Comparison of ENCODE assay signal across 23 cellular contexts in genomic region chr2:160606336-160606735, GRCh38.
DNase-seq lines count a peak whose midpoint lies in the region; ATAC-seq, FAIRE-seq and TF ChIP-seq lines count a peak whose summit lies in the region.
"Had no signal": no experiment of that assay in that cellular context is flagged by ENCODE, and none has a peak within 500 bp of the region (broad histone marks: within the 10 kb centered on the region; RNA-seq: fewer than 3 reads in every experiment).

No MANE protein-coding gene starts in this region.

- H3K27ac Mint-ChIP-seq in astrocyte (ENCODE audit: unreplicated experiment), result no peak overlapping the region
- H3K27ac Mint-ChIP-seq: CD14-positive monocyte; CD4-positive, alpha-beta memory T cell; GM23338; IgD-negative memory B cell had no signal

- no peak overlapping the region for H3K4me3 Mint-ChIP-seq in astrocyte (ENCODE audit: unreplicated experiment)
- H3K4me3 Mint-ChIP-seq: CD14-positive monocyte; CD4-positive, alpha-beta memory T cell; GM23338; IgD-negative memory B cell had no signal

- no peaks in the 10 kb centered on the region for H3F3A ChIP-seq in SK-N-SH (replicated peaks; ENCODE audit: insufficient read depth)

- WGBS in SK-N-SH (ENCODE audit: low lambda C conversion rate), result 81% methylated on average over 1 of the region's 1 CpG

- no peak overlapping the region for H3K4me3 ChIP-seq in SK-N-SH (ENCODE audit: low read depth in 2 of 2, low read length in 1 of 2)
- H3K4me3 ChIP-seq in astrocyte (ENCODE audit: insufficient read depth, low read depth, low read length), result no peak overlapping the region
- H3K4me3 ChIP-seq: A549, BLaER1, GM23338 had no signal

- ATAC-seq in SK-N-SH treated with all-trans-retinoic acid at 6 μM for 48 hours (no peak; the same call in 2 of the 3 replicates), GM18867 (IDR thresholded peaks at IDR 0.05; ENCODE audit: unreplicated experiment) (no peak)
- ATAC-seq: A549, GM23338 had no signal

- H3K4me1 ChIP-seq in SK-N-SH (ENCODE audit: control insufficient read depth in 1 of 2, insufficient read depth in 2 of 2, low read depth in 1 of 2, low read length in 1 of 2) (peaks cover 6 to 17% of the 10 kb centered on the region in 2 experiments; a peak in 3 of 4 replicates), astrocyte (ENCODE audit: insufficient read depth, low read length) (no peaks in the 10 kb centered on the region)
- H3K4me1 ChIP-seq: BLaER1 had no signal

- no peak for TF ChIP-seq RAD21 in SK-N-SH (IDR thresholded peaks at IDR 0.05; ENCODE audit: low read length)

- no peaks in the 10 kb centered on the region for H3K9me2 ChIP-seq in SK-N-SH

- no peak overlapping the region for H3K27ac ChIP-seq in SK-N-SH (ENCODE audit: low read depth in 2 of 2, low read length in 1 of 2)
- no peak overlapping the region for H3K27ac ChIP-seq in astrocyte (ENCODE audit: low read depth, low read length)
- H3K27ac ChIP-seq: 22Rv1, A549, BLaER1, HL-60 had no signal

- TF ChIP-seq EP300 in SK-N-SH (IDR thresholded peaks at IDR 0.05; ENCODE audit: borderline replicate concordance in 1 of 2, low read depth in 1 of 2, low read length in 1 of 2), result no peak

- H3K9me3 Mint-ChIP-seq in astrocyte (ENCODE audit: unreplicated experiment), result no peaks in the 10 kb centered on the region
- H3K9me3 Mint-ChIP-seq: CD14-positive monocyte; CD4-positive, alpha-beta memory T cell; GM23338; IgD-negative memory B cell had no signal

- TF ChIP-seq CTCF in SK-N-SH (IDR thresholded peaks at IDR 0.05) (no peak), astrocyte (IDR thresholded peaks at IDR 0.05; ENCODE audit: insufficient read depth, low read depth, low read length) (no peak)

- H3K27me3 ChIP-seq in SK-N-SH (ENCODE audit: insufficient read depth) (no peaks in the 10 kb centered on the region), astrocyte (ENCODE audit: insufficient read depth, low read length) (no peaks in the 10 kb centered on the region)
- H3K27me3 ChIP-seq: BLaER1 had no signal

- H4K20me1 ChIP-seq in SK-N-SH (ENCODE audit: insufficient read depth), result no peaks in the 10 kb centered on the region
- no peaks in the 10 kb centered on the region for H4K20me1 ChIP-seq in astrocyte (ENCODE audit: insufficient read depth, low read length)
- H4K20me1 ChIP-seq: BLaER1 had no signal

- DNase-seq in SK-N-SH, result no peak
- peak; percentile 20 for DNase-seq in astrocyte (ENCODE audit: low read depth)
- DNase-seq in iris pigment epithelial cell (ENCODE audit: low read depth), result peak; percentile 26
- DNase-seq in NCI-H524 treated with DMSO at 0.1 percent for 48 hours (lab: John Stamatoyannopoulos, UW), result no peak
- DNase-seq in NCI-H82 treated with DMSO at 0.1 percent for 48 hours (lab: John Stamatoyannopoulos, UW; ENCODE audit: unreplicated experiment), result no peak
- DNase-seq: CD4-positive, alpha-beta memory T cell; DMS153; DMS79; GF-D8; HCEC 1CT; KBM-7 had no signal

- H3K36me3 ChIP-seq in SK-N-SH (replicated peaks in 1 of 2; ENCODE audit: control insufficient read depth in 1 of 2, insufficient read depth in 2 of 2, low read length in 1 of 2) (no peaks in the 10 kb centered on the region), astrocyte (ENCODE audit: insufficient read depth, low read length) (no peaks in the 10 kb centered on the region)
- H3K36me3 ChIP-seq: BLaER1 had no signal

- peak; percentile 49 for FAIRE-seq in astrocyte (lab: Jason Lieb, UNC)
- FAIRE-seq: A549, GM19239, H54, HTR-8/SVneo had no signal

- POLR2A ChIA-PET in SK-N-SH (lab: Yijun Ruan, JAX), result no interaction called here

- H3K4me2 ChIP-seq in SK-N-SH, result no peak overlapping the region
- no peak overlapping the region for H3K4me2 ChIP-seq in astrocyte (ENCODE audit: low read length)
- H3K4me2 ChIP-seq: A549, BLaER1, GM23338 had no signal

- CTCF ChIA-PET in SK-N-SH (lab: Yijun Ruan, JAX), result interaction anchor here (0.6 kb wide), 1 partner anchor 275 kb away, joined by 3 read pairs; no protein-coding TSS in a partner anchor

- H3K9me3 ChIP-seq in SK-N-SH, result no peaks in the 10 kb centered on the region
- no peaks in the 10 kb centered on the region for H3K9me3 ChIP-seq in astrocyte (ENCODE audit: insufficient read depth, low read depth, low read length)
- H3K9me3 ChIP-seq: A549, BLaER1 had no signal

- H2AFZ ChIP-seq in SK-N-SH (ENCODE audit: low read depth) (no peak overlapping the region), astrocyte (ENCODE audit: low read depth, low read length) (no peak overlapping the region)
- H2AFZ ChIP-seq: GM23338 had no signal

- H3K27me3 Mint-ChIP-seq in astrocyte (ENCODE audit: low read depth, unreplicated experiment), result peaks cover 7% of the 10 kb centered on the region
- H3K27me3 Mint-ChIP-seq: CD4-positive, alpha-beta memory T cell; IgD-negative memory B cell had no signal

- H3K79me2 ChIP-seq in SK-N-SH (ENCODE audit: insufficient read depth) (no peaks in the 10 kb centered on the region), astrocyte (ENCODE audit: insufficient read depth, low read length) (no peaks in the 10 kb centered on the region)

- no peak overlapping the region for H3K9ac ChIP-seq in SK-N-SH
- H3K9ac ChIP-seq in astrocyte (ENCODE audit: low read length), result no peak overlapping the region
- H3K9ac ChIP-seq: BLaER1 had no signal

- no peaks in the 10 kb centered on the region for H3K36me3 Mint-ChIP-seq in astrocyte (ENCODE audit: low read depth, unreplicated experiment)
- H3K36me3 Mint-ChIP-seq: CD14-positive monocyte; CD4-positive, alpha-beta memory T cell; IgD-negative memory B cell had no signal

- peaks cover 7% of the 10 kb centered on the region for H3K4me1 Mint-ChIP-seq in astrocyte (ENCODE audit: low read depth, unreplicated experiment)
- H3K4me1 Mint-ChIP-seq: IgD-negative memory B cell had no signal

TF ChIP-seq in SK-N-SH, 30 proteins besides CTCF, POLR2A, EP300 and RAD21:
- no peak for TF ChIP-seq PBX3 (IDR thresholded peaks at IDR 0.05)
- peak; percentile 14; the same call in 1 of the 2 replicates for TF ChIP-seq FOSL2 (IDR thresholded peaks at IDR 0.05; ENCODE audit: borderline replicate concordance, low read depth)

TF ChIP-seq in SK-N-SH treated with all-trans-retinoic acid at 6 μM for 48 hours, 23 proteins besides CTCF, POLR2A, EP300 and RAD21 (continues in another document):
- TF ChIP-seq BACH2 (CRISPR knock-in tag; IDR thresholded peaks at IDR 0.05; ENCODE audit: borderline replicate concordance) (no peak), ZFP3 (CRISPR knock-in tag; IDR thresholded peaks at IDR 0.05) (no peak), ZFP30 (CRISPR knock-in tag; IDR thresholded peaks at IDR 0.05) (no peak), GLIS3 (CRISPR knock-in tag; IDR thresholded peaks at IDR 0.05) (no peak), RARB (CRISPR knock-in tag; IDR thresholded peaks at IDR 0.05) (no peak), ZNF8 (CRISPR knock-in tag; IDR thresholded peaks at IDR 0.05) (no peak), TCF4 (CRISPR knock-in tag; IDR thresholded peaks at IDR 0.05; ENCODE audit: borderline replicate concordance) (no peak), CSDC2 (CRISPR knock-in tag; IDR thresholded peaks at IDR 0.05) (no peak), ESRRG (CRISPR knock-in tag; IDR thresholded peaks at IDR 0.05) (no peak), ZC3H10 (CRISPR knock-in tag; IDR thresholded peaks at IDR 0.05) (no peak), CSRNP3 (CRISPR knock-in tag; IDR thresholded peaks at IDR 0.05) (no peak)
- TF ChIP-seq, protein P1, sequence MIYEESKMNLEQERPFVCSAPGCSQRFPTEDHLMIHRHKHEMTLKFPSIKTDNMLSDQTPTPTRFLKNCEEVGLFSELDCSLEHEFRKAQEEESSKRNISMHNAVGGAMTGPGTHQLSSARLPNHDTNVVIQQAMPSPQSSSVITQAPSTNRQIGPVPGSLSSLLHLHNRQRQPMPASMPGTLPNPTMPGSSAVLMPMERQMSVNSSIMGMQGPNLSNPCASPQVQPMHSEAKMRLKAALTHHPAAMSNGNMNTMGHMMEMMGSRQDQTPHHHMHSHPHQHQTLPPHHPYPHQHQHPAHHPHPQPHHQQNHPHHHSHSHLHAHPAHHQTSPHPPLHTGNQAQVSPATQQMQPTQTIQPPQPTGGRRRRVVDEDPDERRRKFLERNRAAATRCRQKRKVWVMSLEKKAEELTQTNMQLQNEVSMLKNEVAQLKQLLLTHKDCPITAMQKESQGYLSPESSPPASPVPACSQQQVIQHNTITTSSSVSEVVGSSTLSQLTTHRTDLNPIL (CRISPR knock-in tag; IDR thresholded peaks at IDR 0.05; ENCODE audit: low read depth), result no peak
- TF ChIP-seq, protein P2, sequence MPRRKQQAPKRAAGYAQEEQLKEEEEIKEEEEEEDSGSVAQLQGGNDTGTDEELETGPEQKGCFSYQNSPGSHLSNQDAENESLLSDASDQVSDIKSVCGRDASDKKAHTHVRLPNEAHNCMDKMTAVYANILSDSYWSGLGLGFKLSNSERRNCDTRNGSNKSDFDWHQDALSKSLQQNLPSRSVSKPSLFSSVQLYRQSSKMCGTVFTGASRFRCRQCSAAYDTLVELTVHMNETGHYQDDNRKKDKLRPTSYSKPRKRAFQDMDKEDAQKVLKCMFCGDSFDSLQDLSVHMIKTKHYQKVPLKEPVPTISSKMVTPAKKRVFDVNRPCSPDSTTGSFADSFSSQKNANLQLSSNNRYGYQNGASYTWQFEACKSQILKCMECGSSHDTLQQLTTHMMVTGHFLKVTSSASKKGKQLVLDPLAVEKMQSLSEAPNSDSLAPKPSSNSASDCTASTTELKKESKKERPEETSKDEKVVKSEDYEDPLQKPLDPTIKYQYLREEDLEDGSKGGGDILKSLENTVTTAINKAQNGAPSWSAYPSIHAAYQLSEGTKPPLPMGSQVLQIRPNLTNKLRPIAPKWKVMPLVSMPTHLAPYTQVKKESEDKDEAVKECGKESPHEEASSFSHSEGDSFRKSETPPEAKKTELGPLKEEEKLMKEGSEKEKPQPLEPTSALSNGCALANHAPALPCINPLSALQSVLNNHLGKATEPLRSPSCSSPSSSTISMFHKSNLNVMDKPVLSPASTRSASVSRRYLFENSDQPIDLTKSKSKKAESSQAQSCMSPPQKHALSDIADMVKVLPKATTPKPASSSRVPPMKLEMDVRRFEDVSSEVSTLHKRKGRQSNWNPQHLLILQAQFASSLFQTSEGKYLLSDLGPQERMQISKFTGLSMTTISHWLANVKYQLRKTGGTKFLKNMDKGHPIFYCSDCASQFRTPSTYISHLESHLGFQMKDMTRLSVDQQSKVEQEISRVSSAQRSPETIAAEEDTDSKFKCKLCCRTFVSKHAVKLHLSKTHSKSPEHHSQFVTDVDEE (CRISPR knock-in tag; IDR thresholded peaks at IDR 0.05), result no peak

Comparison
In these comparisons a context has a peak if more than half of its experiments do, and no peak if none do; other contexts are left out.
1. DNase-seq: peak in astrocyte (single experiment) and iris pigment epithelial cell (single experiment); none in SK-N-SH (single experiment), NCI-H524 treated with DMSO at 0.1 percent for 48 hours (single experiment) and NCI-H82 treated with DMSO at 0.1 percent for 48 hours (single experiment).